Comparison of ENCODE assay signal across 11 cellular contexts in the genomic region with DNA sequence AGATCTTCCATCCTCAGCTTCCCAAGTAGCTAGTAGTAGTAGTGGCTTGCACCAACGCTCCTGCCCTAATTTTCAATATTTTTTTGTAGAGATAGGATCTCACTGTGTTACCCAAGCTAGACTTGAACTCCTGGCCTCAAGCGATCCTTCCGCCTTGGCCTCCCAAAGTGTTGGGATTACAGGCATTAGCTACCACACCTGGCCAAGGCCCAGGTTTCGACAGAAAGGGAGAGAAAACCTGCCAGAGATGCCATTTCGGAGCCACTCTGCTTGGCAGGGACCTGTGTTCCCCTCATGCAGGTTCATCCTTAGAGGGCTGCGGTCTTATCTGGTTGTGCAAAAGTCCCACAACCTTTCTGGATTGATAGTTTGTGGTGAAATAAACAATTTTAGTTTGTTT. TPM values are rescaled to one million over a fixed set of nuclear protein-coding genes. Genes with fewer than 3 reads are reported as not detected.
"Had no signal": no experiment of that assay in that cellular context is flagged by ENCODE, and none has a peak within 500 bp of the region (broad histone marks: within the 10 kb centered on the region; RNA-seq: fewer than 3 reads in every experiment).

No MANE protein-coding gene starts in this region.

- H3K9me3 Mint-ChIP-seq: IgD-negative memory B cell had no signal

- H3K4me2 ChIP-seq: KMS-11, PC-9 had no signal

- H3K9me3 ChIP-seq: Peyer's patch, SJSA1 had no signal

- H3K36me3 ChIP-seq: Peyer's patch, SJSA1 had no signal

- DNase-seq: NCI-H1417 treated with DMSO at 0.1 percent for 48 hours, SIG-M5 had no signal

- H3K27ac ChIP-seq: HL-60, KMS-11, PC-9, Peyer's patch, SJSA1, SK-N-MC had no signal

- H3K4me3 Mint-ChIP-seq: IgD-negative memory B cell had no signal

- H3K27me3 ChIP-seq: Peyer's patch had no signal

- H3K4me3 ChIP-seq: K562, PC-9, Peyer's patch, SJSA1, SK-N-MC had no signal

- H3K4me1 ChIP-seq: SJSA1 had no signal

- H2AFZ ChIP-seq: PC-9 had no signal

RNA-seq across cellular contexts. Expression of gene FAM83F, which starts 41.4 kb away (rescaled TPM):
- total RNA-seq: RPMI7951, SJSA1 had no signal
- polyA plus RNA-seq: IgD-negative memory B cell had no signal
